ENCODE assay signal across 2 cellular contexts in the genomic region with DNA sequence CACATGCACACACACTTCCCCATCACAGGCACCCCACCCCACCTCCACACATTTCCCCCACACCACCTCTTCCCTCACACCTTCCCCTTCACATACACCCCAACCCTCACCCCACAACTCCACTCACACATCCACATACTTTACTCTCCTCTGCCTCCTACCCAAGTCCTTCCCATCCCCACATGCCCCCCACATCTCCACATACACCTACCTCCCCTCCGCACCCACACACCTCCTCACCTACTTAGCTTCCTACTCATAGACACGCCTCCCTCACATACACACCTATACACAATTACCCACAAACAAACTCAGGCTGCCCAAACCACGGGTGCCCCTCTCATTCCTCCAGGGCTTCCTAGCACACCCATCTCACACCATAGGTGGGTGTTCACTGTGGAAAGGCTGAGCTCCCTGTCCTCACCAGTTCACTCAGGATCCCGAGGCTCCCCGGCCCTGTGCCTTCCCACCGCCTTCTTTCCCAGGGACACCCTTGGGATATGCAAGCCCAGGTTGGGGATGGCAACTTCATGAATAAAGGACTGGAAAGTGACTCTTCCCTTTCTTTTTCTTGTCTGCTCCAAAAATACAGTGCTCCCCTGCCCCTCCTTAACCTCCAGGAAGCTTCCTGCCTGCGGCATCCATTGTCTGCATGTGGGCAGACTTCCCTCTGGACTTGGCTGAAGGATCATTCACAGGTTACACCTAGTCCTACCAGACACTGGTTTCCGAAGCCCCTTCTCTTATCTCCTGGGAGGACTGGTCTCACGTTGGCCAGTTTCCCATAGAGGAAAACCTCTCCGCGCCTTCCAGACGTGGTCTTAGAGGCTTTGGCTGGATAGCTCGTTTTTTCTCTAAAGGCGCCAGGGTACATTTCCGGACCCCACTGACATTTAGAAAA.
TF ChIP-seq lines count a peak whose summit lies in the region.

No MANE protein-coding gene starts in this region.

TF ChIP-seq in IMR-90, 13 proteins besides CTCF, POLR2A, EP300 and RAD21:
- TF ChIP-seq FOS (IDR thresholded peaks at IDR 0.05; ENCODE audit: low read depth, low read length) (no peak), MAZ (IDR thresholded peaks at IDR 0.05; ENCODE audit: borderline replicate concordance, low read depth, low read length) (no peak), CEBPB (IDR thresholded peaks at IDR 0.05; ENCODE audit: low read depth, low read length) (no peak), RFX5 (IDR thresholded peaks at IDR 0.05; ENCODE audit: low read depth, low read length) (no peak), NFE2L2 (IDR thresholded peaks at IDR 0.05; ENCODE audit: low read depth, low read length) (no peak), MAFK (IDR thresholded peaks at IDR 0.05; ENCODE audit: low read depth, low read length) (no peak), BHLHE40 (IDR thresholded peaks at IDR 0.05; ENCODE audit: low read depth, low read length) (no peak), RCOR1 (IDR thresholded peaks at IDR 0.05; ENCODE audit: insufficient replicate concordance, low read length) (no peak), SMC3 (IDR thresholded peaks at IDR 0.05; ENCODE audit: low read depth, low read length) (no peak), CHD1 (IDR thresholded peaks at IDR 0.05; ENCODE audit: low read depth, low read length) (no peak), MXI1 (IDR thresholded peaks at IDR 0.05; ENCODE audit: borderline replicate concordance, low read depth, low read length) (no peak)
- TF ChIP-seq, protein P1, sequence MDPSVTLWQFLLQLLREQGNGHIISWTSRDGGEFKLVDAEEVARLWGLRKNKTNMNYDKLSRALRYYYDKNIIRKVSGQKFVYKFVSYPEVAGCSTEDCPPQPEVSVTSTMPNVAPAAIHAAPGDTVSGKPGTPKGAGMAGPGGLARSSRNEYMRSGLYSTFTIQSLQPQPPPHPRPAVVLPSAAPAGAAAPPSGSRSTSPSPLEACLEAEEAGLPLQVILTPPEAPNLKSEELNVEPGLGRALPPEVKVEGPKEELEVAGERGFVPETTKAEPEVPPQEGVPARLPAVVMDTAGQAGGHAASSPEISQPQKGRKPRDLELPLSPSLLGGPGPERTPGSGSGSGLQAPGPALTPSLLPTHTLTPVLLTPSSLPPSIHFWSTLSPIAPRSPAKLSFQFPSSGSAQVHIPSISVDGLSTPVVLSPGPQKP (IDR thresholded peaks at IDR 0.05; ENCODE audit: borderline replicate concordance, low read depth, low read length) = no peak
- TF ChIP-seq, protein P2, sequence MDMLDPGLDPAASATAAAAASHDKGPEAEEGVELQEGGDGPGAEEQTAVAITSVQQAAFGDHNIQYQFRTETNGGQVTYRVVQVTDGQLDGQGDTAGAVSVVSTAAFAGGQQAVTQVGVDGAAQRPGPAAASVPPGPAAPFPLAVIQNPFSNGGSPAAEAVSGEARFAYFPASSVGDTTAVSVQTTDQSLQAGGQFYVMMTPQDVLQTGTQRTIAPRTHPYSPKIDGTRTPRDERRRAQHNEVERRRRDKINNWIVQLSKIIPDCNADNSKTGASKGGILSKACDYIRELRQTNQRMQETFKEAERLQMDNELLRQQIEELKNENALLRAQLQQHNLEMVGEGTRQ (IDR thresholded peaks at IDR 0.05; ENCODE audit: low read depth, low read length) = no peak
TF ChIP-seq in IMR-90: peak in this region for 0.

TF ChIP-seq in GM23338, 12 proteins besides CTCF, POLR2A, EP300 and RAD21:
- TF ChIP-seq JUNB (IDR thresholded peaks at IDR 0.05; ENCODE audit: unreplicated experiment) (no peak), EZH2 (IDR thresholded peaks at IDR 0.05; ENCODE audit: low read depth, unreplicated experiment) (no peak), NANOG (IDR thresholded peaks at IDR 0.05; ENCODE audit: borderline replicate concordance) (no peak), CREB1 (CRISPR knock-in tag; IDR thresholded peaks at IDR 0.05; ENCODE audit: low read depth) (no peak)
- TF ChIP-seq, protein P3, sequence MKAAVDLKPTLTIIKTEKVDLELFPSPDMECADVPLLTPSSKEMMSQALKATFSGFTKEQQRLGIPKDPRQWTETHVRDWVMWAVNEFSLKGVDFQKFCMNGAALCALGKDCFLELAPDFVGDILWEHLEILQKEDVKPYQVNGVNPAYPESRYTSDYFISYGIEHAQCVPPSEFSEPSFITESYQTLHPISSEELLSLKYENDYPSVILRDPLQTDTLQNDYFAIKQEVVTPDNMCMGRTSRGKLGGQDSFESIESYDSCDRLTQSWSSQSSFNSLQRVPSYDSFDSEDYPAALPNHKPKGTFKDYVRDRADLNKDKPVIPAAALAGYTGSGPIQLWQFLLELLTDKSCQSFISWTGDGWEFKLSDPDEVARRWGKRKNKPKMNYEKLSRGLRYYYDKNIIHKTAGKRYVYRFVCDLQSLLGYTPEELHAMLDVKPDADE (IDR thresholded peaks at IDR 0.05) = no peak
- TF ChIP-seq, protein P4, sequence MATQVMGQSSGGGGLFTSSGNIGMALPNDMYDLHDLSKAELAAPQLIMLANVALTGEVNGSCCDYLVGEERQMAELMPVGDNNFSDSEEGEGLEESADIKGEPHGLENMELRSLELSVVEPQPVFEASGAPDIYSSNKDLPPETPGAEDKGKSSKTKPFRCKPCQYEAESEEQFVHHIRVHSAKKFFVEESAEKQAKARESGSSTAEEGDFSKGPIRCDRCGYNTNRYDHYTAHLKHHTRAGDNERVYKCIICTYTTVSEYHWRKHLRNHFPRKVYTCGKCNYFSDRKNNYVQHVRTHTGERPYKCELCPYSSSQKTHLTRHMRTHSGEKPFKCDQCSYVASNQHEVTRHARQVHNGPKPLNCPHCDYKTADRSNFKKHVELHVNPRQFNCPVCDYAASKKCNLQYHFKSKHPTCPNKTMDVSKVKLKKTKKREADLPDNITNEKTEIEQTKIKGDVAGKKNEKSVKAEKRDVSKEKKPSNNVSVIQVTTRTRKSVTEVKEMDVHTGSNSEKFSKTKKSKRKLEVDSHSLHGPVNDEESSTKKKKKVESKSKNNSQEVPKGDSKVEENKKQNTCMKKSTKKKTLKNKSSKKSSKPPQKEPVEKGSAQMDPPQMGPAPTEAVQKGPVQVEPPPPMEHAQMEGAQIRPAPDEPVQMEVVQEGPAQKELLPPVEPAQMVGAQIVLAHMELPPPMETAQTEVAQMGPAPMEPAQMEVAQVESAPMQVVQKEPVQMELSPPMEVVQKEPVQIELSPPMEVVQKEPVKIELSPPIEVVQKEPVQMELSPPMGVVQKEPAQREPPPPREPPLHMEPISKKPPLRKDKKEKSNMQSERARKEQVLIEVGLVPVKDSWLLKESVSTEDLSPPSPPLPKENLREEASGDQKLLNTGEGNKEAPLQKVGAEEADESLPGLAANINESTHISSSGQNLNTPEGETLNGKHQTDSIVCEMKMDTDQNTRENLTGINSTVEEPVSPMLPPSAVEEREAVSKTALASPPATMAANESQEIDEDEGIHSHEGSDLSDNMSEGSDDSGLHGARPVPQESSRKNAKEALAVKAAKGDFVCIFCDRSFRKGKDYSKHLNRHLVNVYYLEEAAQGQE (IDR thresholded peaks at IDR 0.05; ENCODE audit: unreplicated experiment) = no peak
- TF ChIP-seq, protein P5, sequence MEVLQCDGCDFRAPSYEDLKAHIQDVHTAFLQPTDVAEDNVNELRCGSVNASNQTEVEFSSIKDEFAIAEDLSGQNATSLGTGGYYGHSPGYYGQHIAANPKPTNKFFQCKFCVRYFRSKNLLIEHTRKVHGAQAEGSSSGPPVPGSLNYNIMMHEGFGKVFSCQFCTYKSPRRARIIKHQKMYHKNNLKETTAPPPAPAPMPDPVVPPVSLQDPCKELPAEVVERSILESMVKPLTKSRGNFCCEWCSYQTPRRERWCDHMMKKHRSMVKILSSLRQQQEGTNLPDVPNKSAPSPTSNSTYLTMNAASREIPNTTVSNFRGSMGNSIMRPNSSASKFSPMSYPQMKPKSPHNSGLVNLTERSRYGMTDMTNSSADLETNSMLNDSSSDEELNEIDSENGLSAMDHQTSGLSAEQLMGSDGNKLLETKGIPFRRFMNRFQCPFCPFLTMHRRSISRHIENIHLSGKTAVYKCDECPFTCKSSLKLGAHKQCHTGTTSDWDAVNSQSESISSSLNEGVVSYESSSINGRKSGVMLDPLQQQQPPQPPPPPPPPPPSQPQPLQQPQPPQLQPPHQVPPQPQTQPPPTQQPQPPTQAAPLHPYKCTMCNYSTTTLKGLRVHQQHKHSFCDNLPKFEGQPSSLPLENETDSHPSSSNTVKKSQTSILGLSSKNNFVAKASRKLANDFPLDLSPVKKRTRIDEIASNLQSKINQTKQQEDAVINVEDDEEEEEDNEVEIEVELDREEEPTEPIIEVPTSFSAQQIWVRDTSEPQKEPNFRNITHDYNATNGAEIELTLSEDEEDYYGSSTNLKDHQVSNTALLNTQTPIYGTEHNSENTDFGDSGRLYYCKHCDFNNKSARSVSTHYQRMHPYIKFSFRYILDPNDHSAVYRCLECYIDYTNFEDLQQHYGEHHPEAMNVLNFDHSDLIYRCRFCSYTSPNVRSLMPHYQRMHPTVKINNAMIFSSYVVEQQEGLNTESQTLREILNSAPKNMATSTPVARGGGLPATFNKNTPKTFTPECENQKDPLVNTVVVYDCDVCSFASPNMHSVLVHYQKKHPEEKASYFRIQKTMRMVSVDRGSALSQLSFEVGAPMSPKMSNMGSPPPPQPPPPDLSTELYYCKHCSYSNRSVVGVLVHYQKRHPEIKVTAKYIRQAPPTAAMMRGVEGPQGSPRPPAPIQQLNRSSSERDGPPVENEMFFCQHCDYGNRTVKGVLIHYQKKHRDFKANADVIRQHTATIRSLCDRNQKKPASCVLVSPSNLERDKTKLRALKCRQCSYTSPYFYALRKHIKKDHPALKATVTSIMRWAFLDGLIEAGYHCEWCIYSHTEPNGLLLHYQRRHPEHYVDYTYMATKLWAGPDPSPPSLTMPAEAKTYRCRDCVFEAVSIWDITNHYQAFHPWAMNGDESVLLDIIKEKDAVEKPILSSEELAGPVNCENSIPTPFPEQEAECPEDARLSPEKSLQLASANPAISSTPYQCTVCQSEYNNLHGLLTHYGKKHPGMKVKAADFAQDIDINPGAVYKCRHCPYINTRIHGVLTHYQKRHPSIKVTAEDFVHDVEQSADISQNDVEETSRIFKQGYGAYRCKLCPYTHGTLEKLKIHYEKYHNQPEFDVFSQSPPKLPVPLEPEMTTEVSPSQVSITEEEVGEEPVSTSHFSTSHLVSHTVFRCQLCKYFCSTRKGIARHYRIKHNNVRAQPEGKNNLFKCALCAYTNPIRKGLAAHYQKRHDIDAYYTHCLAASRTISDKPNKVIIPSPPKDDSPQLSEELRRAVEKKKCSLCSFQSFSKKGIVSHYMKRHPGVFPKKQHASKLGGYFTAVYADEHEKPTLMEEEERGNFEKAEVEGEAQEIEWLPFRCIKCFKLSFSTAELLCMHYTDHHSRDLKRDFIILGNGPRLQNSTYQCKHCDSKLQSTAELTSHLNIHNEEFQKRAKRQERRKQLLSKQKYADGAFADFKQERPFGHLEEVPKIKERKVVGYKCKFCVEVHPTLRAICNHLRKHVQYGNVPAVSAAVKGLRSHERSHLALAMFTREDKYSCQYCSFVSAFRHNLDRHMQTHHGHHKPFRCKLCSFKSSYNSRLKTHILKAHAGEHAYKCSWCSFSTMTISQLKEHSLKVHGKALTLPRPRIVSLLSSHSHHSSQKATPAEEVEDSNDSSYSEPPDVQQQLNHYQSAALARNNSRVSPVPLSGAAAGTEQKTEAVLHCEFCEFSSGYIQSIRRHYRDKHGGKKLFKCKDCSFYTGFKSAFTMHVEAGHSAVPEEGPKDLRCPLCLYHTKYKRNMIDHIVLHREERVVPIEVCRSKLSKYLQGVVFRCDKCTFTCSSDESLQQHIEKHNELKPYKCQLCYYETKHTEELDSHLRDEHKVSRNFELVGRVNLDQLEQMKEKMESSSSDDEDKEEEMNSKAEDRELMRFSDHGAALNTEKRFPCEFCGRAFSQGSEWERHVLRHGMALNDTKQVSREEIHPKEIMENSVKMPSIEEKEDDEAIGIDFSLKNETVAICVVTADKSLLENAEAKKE (CRISPR knock-in tag; IDR thresholded peaks at IDR 0.05) = no peak
TF ChIP-seq in GM23338: peak in this region for 0.
